In the genomic region with DNA sequence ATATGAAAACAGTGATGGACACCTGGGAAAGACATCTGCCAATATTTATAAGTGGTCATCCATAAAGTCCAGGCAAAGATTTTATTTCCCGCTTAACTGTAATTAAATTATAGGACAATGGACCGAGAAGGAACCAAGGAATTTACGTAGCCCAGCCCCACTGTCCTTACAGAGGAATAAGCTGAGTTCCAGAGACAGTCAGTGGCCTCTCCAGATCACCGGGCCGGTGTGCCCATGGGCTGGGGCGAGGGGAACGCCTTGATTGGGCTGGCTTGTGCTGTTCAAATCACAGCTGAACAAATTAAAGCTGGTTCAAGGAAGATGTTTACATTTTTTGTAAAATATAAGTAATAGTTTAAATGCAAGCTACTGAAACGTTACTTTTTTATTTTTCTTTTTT, we compare ENCODE assay signal across 17 cellular contexts. TPM values are rescaled to one million over a fixed set of nuclear protein-coding genes. Genes with fewer than 3 reads are reported as not detected.
DNase-seq lines count a peak whose midpoint lies in the region; ATAC-seq and TF ChIP-seq lines count a peak whose summit lies in the region.
"Had no signal": no experiment of that assay in that cellular context is flagged by ENCODE, and none has a peak within 500 bp of the region (broad histone marks: within the 10 kb centered on the region; RNA-seq: fewer than 3 reads in every experiment).

No MANE protein-coding gene starts in this region.

- H4K91ac ChIP-seq in IMR-90 (ENCODE audit: insufficient read depth, low read depth, low read length): peak overlapping the region; percentile 75

- peak overlapping the region; percentile 79 for H4K5ac ChIP-seq in IMR-90 (ENCODE audit: low read depth, low read length)

- TF ChIP-seq POLR2A in IMR-90 (IDR thresholded peaks at IDR 0.05; ENCODE audit: low read depth, low read length): no peak

- H3K36me3 ChIP-seq in IMR-90 (ENCODE audit: control insufficient read depth, insufficient read depth, low read length) (peaks cover 71% of the 10 kb centered on the region), left lung (peaks cover 0 to 78% of the 10 kb centered on the region in 2 donors), stomach smooth muscle (ENCODE audit: control insufficient read depth in 2 of 2, insufficient read depth in 2 of 2, low read length in 2 of 2) (peaks cover 7 to 42% of the 10 kb centered on the region in 2 donors)

- H3K9me3 ChIP-seq in IMR-90 (ENCODE audit: control insufficient read depth, insufficient read depth, low read length) (no peaks in the 10 kb centered on the region), left lung (no peaks in the 10 kb centered on the region), stomach smooth muscle (ENCODE audit: control insufficient read depth in 2 of 2, low read length in 2 of 2) (no peaks in the 10 kb centered on the region)
- H3K9me3 ChIP-seq: mucosa of descending colon had no signal

- H3K4me3 Mint-ChIP-seq in MCF 10A (ENCODE audit: unreplicated experiment): peak overlapping the region; percentile 63
- H3K4me3 Mint-ChIP-seq: activated B cell treated with CpG ODN at 0.5 μM for 24 hours; activated CD8-positive, alpha-beta memory T cell treated with anti-CD3 and anti-CD28 coated beads, Interleukin-2, amount 10 ng/mL, durations not matched to agents 7 days and 5 days; B cell; HFFc6 had no signal

- POLR2A ChIA-PET in IMR-90 (lab: Charles Lee; ENCODE audit: unreplicated experiment): no interaction called here
- POLR2A ChIA-PET in MCF 10A (lab: Yijun Ruan, JAX): interaction anchor here (0.6 to 3.4 kb wide), 15 partner anchors 9 to 654 kb away, joined by 3 to 104 read pairs (median 8); partner anchors contain the start of genes PFKP and PITRM1

- WGBS in IMR-90 (ENCODE audit: extremely low coverage in 2 of 2, insufficient read length in 1 of 2), 2 experiments: 69% methylated on average over 2 of the region's 8 CpGs; no CpG with 5 or more reads in 1 of the 2 experiments

- H3K4me2 ChIP-seq in IMR-90 (ENCODE audit: low read depth, low read length): no peak overlapping the region

- peaks cover 8% of the 10 kb centered on the region for H3K4me1 ChIP-seq in IMR-90 (ENCODE audit: control insufficient read depth, insufficient read depth, low read length)
- H3K4me1 ChIP-seq in left lung: no peaks in the 10 kb centered on the region
- peaks cover 4% of the 10 kb centered on the region for H3K4me1 ChIP-seq in stomach smooth muscle (ENCODE audit: control insufficient read depth, insufficient read depth, low read length)

- H3K27ac Mint-ChIP-seq in MCF 10A (ENCODE audit: low read depth, unreplicated experiment): peak overlapping the region; percentile 93
- H3K27ac Mint-ChIP-seq: activated B cell treated with CpG ODN at 0.5 μM for 24 hours; activated CD8-positive, alpha-beta memory T cell treated with anti-CD3 and anti-CD28 coated beads, Interleukin-2, amount 10 ng/mL, durations not matched to agents 7 days and 5 days; B cell; HFFc6 had no signal

- DNase-seq in IMR-90: no peak
- no peak for DNase-seq in MCF 10A (ENCODE audit: unreplicated experiment)
- no peak for DNase-seq in left lung
- no peak for DNase-seq in stimulated activated CD4-positive, alpha-beta T cell treated with anti-CD3 and anti-CD28 coated beads, Interleukin-12 subunit alpha, Interleukin-12 subunit beta, amount 100 ng/mL, for 4 hours
- DNase-seq in KG1 (lab: John Stamatoyannopoulos, UW): no peak
- no peak for DNase-seq in SIG-M5 treated with dmso at 0.1 percent for 504 hours (lab: John Stamatoyannopoulos, UW; ENCODE audit: unreplicated experiment)
- DNase-seq: activated B cell treated with CpG ODN at 0.5 μM for 24 hours; activated CD8-positive, alpha-beta memory T cell treated with anti-CD3 and anti-CD28 coated beads, Interleukin-2, amount 10 ng/mL, durations not matched to agents 7 days and 5 days; activated gamma-delta T cell treated with Interleukin-2 at 50 U/mL for 16 hours; HFFc6; NCI-H524; PC-3; trophoblast cell had no signal

- BruUV-seq in IMR-90 (replicated peaks; lab: Mats Ljungman, UMichigan) (no TSS peak), MCF 10A (replicated peaks; lab: Mats Ljungman, UMichigan) (no TSS peak)

- peak overlapping the region; percentile 8; the same call in 1 of the 2 replicates for H3K18ac ChIP-seq in IMR-90 (ENCODE audit: low read depth, low read length)

- no peak overlapping the region for H2AFZ ChIP-seq in IMR-90 (replicated peaks; ENCODE audit: low read length, poor library complexity)

- in situ Hi-C loops in IMR-90 (cut with MboI; ENCODE audit: low sequenced_read_pairs): no loop called here

- peak overlapping the region; percentile 0 to 76 for H4K8ac ChIP-seq in IMR-90 (ENCODE audit: low read depth in 2 of 2, low read length in 2 of 2)

- peak overlapping the region; percentile 77; the same call in 1 of the 2 replicates for H2AK5ac ChIP-seq in IMR-90 (ENCODE audit: low read depth, low read length)

- no peaks in the 10 kb centered on the region for H3K27me3 Mint-ChIP-seq in MCF 10A (ENCODE audit: insufficient read depth, unreplicated experiment)
- H3K27me3 Mint-ChIP-seq: activated B cell treated with CpG ODN at 0.5 μM for 24 hours; activated CD8-positive, alpha-beta memory T cell treated with anti-CD3 and anti-CD28 coated beads, Interleukin-2, amount 10 ng/mL, durations not matched to agents 7 days and 5 days; B cell had no signal

- peak overlapping the region; percentile 32; the same call in 1 of the 3 replicates for H2BK15ac ChIP-seq in IMR-90 (ENCODE audit: low read depth, low read length)

- peak overlapping the region; percentile 53 for H3K14ac ChIP-seq in IMR-90 (replicated peaks; ENCODE audit: low read depth, low read length)

- peaks cover 66% of the 10 kb centered on the region for H3K36me3 Mint-ChIP-seq in MCF 10A (ENCODE audit: insufficient read depth, unreplicated experiment)

- no peak overlapping the region for H2AK9ac ChIP-seq in IMR-90 (replicated peaks; ENCODE audit: low read depth, low read length, poor library complexity)

- no peaks in the 10 kb centered on the region for H3K27me3 ChIP-seq in IMR-90 (ENCODE audit: control insufficient read depth, insufficient read depth, low read length)
- no peaks in the 10 kb centered on the region for H3K27me3 ChIP-seq in left lung
- no peaks in the 10 kb centered on the region for H3K27me3 ChIP-seq in stomach smooth muscle (ENCODE audit: control insufficient read depth in 1 of 2, insufficient read depth in 2 of 2, low read length in 2 of 2)

- H2BK120ac ChIP-seq in IMR-90 (ENCODE audit: low read depth, low read length): peak overlapping the region; percentile 79

- peaks cover 27% of the 10 kb centered on the region for H3K4me1 Mint-ChIP-seq in MCF 10A (ENCODE audit: insufficient read depth, unreplicated experiment)

- H3K4ac ChIP-seq in IMR-90 (ENCODE audit: low read depth, low read length): peak overlapping the region; percentile 76

- H3K9ac ChIP-seq in IMR-90 (ENCODE audit: low read depth, low read length) (peak overlapping the region; percentile 55), stomach smooth muscle (ENCODE audit: low read length in 2 of 2) (no peak overlapping the region)

- no peak for TF ChIP-seq CTCF in IMR-90 (conservative IDR thresholded peaks at IDR 0.05; ENCODE audit: low read depth, low read length)
- no peak for TF ChIP-seq CTCF in MCF 10A (IDR thresholded peaks at IDR 0.05; ENCODE audit: unreplicated experiment)
- no peak for TF ChIP-seq CTCF in left lung (IDR thresholded peaks at IDR 0.05)

- intact Hi-C loops in IMR-90 (cut with micrococcal nuclease): loop anchor here (5.0 kb wide), 1 partner anchor 181 kb away; no protein-coding TSS in a partner anchor
- intact Hi-C loops in MCF 10A (cut with micrococcal nuclease): no loop called here
- intact Hi-C loops in left lung (cut with DNase I): no loop called here

- H2BK20ac ChIP-seq in IMR-90 (ENCODE audit: low read depth, low read length): peak overlapping the region; percentile 51

- peaks cover 41 to 76% of the 10 kb centered on the region in 2 experiments for H3K79me1 ChIP-seq in IMR-90 (ENCODE audit: low read depth in 1 of 2, low read length in 2 of 2)

- 0 out of 2 replicates have a peak overlapping the region, but pooled peaks have one; percentile 13 for H3K23ac ChIP-seq in IMR-90 (ENCODE audit: low read depth, low read length)

- no peak overlapping the region for H3K4me3 ChIP-seq in IMR-90 (ENCODE audit: insufficient read depth, low read depth, low read length)
- no peak overlapping the region for H3K4me3 ChIP-seq in left lung
- no peak overlapping the region for H3K4me3 ChIP-seq in stomach smooth muscle (ENCODE audit: low read length in 2 of 2)
- H3K4me3 ChIP-seq: mucosa of descending colon had no signal

- peak overlapping the region; percentile 93 for H2BK5ac ChIP-seq in IMR-90 (ENCODE audit: low read depth, low read length, poor library complexity, severe bottlenecking)

- dilution Hi-C loops in IMR-90 (cut with HindIII; ENCODE audit: low sequenced_read_pairs, unreplicated experiment): no loop called here

- ATAC-seq in IMR-90 (ENCODE audit: low read depth) (no peak), left lung (no peak), HG02798 (IDR thresholded peaks at IDR 0.05; ENCODE audit: poor library complexity, unreplicated experiment) (no peak)
- ATAC-seq: activated CD8-positive, alpha-beta memory T cell treated with anti-CD3 and anti-CD28 coated beads, Interleukin-2, amount 10 ng/mL, durations not matched to agents 7 days and 5 days; PC-3 had no signal

- CTCF ChIA-PET in IMR-90 (lab: Yijun Ruan, JAX): no interaction called here
- CTCF ChIA-PET in MCF 10A (lab: Yijun Ruan, JAX): interaction anchor here (1.0 to 1.4 kb wide), 4 partner anchors 8 to 45 kb away, joined by 3 to 4 read pairs (median 4); no protein-coding TSS in a partner anchor

- H4K20me1 ChIP-seq in IMR-90 (ENCODE audit: insufficient read depth, low read length): peaks cover 29% of the 10 kb centered on the region

- H3K56ac ChIP-seq in IMR-90 (ENCODE audit: extremely low read depth, insufficient read depth, low read length): peak overlapping the region; percentile 56

- no peak for TF ChIP-seq RAD21 in IMR-90 (IDR thresholded peaks at IDR 0.05; ENCODE audit: low read length)

- H3K27ac ChIP-seq in IMR-90 (ENCODE audit: insufficient read depth, low read length) (peak overlapping the region; percentile 77), left lung (peak overlapping the region; percentile 43 to 85), stomach smooth muscle (ENCODE audit: low read length) (peak overlapping the region; percentile 41)

- H3K9me1 ChIP-seq in IMR-90 (ENCODE audit: insufficient read depth, low read length): peaks cover 24% of the 10 kb centered on the region

- no peaks in the 10 kb centered on the region for H3K9me3 Mint-ChIP-seq in MCF 10A (ENCODE audit: unreplicated experiment)
- H3K9me3 Mint-ChIP-seq: activated B cell treated with CpG ODN at 0.5 μM for 24 hours, HFFc6 had no signal

TF ChIP-seq in IMR-90, 13 proteins besides CTCF, POLR2A, EP300 and RAD21 (continues in another document):
- TF ChIP-seq BHLHE40 (IDR thresholded peaks at IDR 0.05; ENCODE audit: low read depth, low read length): no peak
- no peak for TF ChIP-seq RFX5 (IDR thresholded peaks at IDR 0.05; ENCODE audit: low read depth, low read length)
- no peak for TF ChIP-seq CEBPB (IDR thresholded peaks at IDR 0.05; ENCODE audit: low read depth, low read length)

RNA-seq across cellular contexts. Expression of gene PFKP, which starts 40.7 kb away (rescaled TPM):
- total RNA-seq in IMR-90 (2012; rRNA removed): 281 and 294 TPM in 2 replicates
- 223 and 249 TPM in 2 replicates for polyA plus RNA-seq in IMR-90 (2012; rRNA removed)
- 173 and 244 TPM in 2 replicates for polyA plus RNA-seq in IMR-90 (2012; cell fraction: cytosol; rRNA removed)
- 276 and 335 TPM in 2 replicates for polyA plus RNA-seq in IMR-90 (2012; cell fraction: nucleus; rRNA removed; ENCODE audit: low replicate concordance)
- total RNA-seq in MCF 10A (2022): 164 and 186 TPM in 2 replicates
- 10 to 100 TPM; 44.9 to 70.0 TPM for total RNA-seq in left lung
